ENCODE assay signal across 14 cellular contexts in the genomic region with DNA sequence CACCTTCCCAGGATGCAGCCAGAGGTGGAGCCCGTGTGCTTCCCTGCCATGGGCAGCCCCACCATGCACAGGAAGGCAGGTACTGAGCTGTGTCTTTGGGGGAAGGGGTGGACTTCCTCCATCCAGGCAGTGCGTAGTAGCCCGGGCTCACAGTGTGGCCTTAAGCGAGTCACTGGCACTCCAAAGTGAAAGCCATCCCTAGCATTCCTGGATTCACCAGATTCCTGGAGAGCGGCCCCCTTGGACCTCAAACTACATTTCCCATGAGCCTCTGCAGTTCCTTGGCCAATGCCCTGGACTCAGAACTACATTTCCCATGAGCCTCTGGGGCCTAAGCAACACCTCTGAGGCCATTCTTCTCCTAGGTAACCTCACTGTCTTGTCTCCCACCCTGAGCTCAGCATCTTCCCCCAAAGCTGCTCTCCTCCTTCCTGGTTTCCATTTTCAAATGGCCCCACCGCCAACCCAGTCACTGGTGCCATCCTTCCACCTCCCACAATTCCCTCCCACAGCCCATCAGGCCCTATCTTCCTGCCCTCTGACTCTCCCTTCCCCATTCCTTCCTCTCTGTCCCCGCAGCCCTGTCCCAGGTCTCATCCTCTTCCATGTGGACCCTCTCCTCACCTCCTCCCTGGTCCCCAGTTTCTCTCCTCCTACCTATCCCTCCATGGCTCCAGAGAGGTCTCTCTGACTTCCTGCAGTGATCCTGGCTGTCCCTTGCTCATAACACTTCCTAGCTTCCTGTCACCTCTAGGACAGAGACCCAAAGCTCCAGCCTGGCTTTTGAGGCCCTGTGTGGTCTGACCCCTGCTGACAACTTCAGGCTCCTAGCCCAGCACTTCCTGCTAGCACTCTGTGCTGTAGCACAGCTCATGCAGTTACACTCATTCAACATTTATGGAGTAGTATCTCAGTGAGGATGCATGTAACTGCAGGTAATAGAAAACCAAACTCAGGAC. TPM values are rescaled to one million over a fixed set of nuclear protein-coding genes. Genes with fewer than 3 reads are reported as not detected.
DNase-seq lines count a peak whose midpoint lies in the region; ATAC-seq and TF ChIP-seq lines count a peak whose summit lies in the region.
"Had no signal": no experiment of that assay in that cellular context is flagged by ENCODE, and none has a peak within 500 bp of the region (broad histone marks: within the 10 kb centered on the region; RNA-seq: fewer than 3 reads in every experiment).

C19orf81 (plus strand) TSS at position 13 of the 959 bp plus-strand sequence; CDS start at position 13, 0 bp downstream.

- DNase-seq in Daoy (ENCODE audit: low read depth) (peak; percentile 70), HEK293T (ENCODE audit: extremely low spot score) (peak; percentile 69), SK-N-DZ (ENCODE audit: low spot score) (peak; percentile 62), inferior parietal cortex (ENCODE audit: extremely low spot score) (peak; percentile 22), NCI-H1105 treated with DMSO at 0.1 percent for 48 hours (lab: John Stamatoyannopoulos, UW) (no peak), omental fat pad (ENCODE audit: low spot score) (no peak), kidney glomerular epithelial cell (lab: John Stamatoyannopoulos, UW) (no peak)
- DNase-seq: activated CD4-positive, CD25-positive, alpha-beta regulatory T cell treated with anti-CD3 and anti-CD28 coated beads, Interleukin-2, amount 50 U/mL, for 72 hours; KBM-7; pancreas; PC-9; stimulated activated CD4-positive, alpha-beta T cell treated with anti-CD3 and anti-CD28 coated beads, Interleukin-2, amount 100 ng/mL, for 48 hours had no signal

- ATAC-seq in HG03460 (IDR thresholded peaks at IDR 0.05; ENCODE audit: unreplicated experiment) (no peak), omental fat pad (ENCODE audit: low FRiP score) (no peak)
- ATAC-seq: pancreas had no signal

- no peak for TF ChIP-seq CTCF in omental fat pad (IDR thresholded peaks at IDR 0.05)

- CTCF ChIA-PET in HEK293T (lab: Yijun Ruan, JAX): no interaction called here

- POLR2A ChIA-PET in HEK293T (lab: Yijun Ruan, JAX): interaction anchor here (1.0 to 1.4 kb wide), 3 partner anchors 8 to 11 kb away, joined by 3 read pairs; no protein-coding TSS in a partner anchor

TF ChIP-seq in HEK293T, 16 proteins besides CTCF, POLR2A, EP300 and RAD21:
- TF ChIP-seq LEF1 (IDR thresholded peaks at IDR 0.05; ENCODE audit: borderline replicate concordance): no peak
- TF ChIP-seq ARNT (IDR thresholded peaks at IDR 0.05): no peak
- TF ChIP-seq SP1 (IDR thresholded peaks at IDR 0.05): no peak
- TF ChIP-seq SUZ12 (IDR thresholded peaks at IDR 0.05): no peak; the same call in 1 of the 2 replicates
- no peak for TF ChIP-seq HDGF (IDR thresholded peaks at IDR 0.05; ENCODE audit: borderline replicate concordance)
- no peak for TF ChIP-seq TARDBP (IDR thresholded peaks at IDR 0.05)
- no peak for TF ChIP-seq ELF4 (IDR thresholded peaks at IDR 0.05)
- no peak for TF ChIP-seq BHLHE40 (IDR thresholded peaks at IDR 0.05; ENCODE audit: borderline replicate concordance)
- no peak for TF ChIP-seq CTBP1 (IDR thresholded peaks at IDR 0.05; ENCODE audit: borderline replicate concordance)
- TF ChIP-seq PKNOX1 (IDR thresholded peaks at IDR 0.05): no peak
- no peak for TF ChIP-seq FOXA1 (IDR thresholded peaks at IDR 0.05)
- TF ChIP-seq FOXK2 (IDR thresholded peaks at IDR 0.05): no peak

RNA-seq across cellular contexts. Expression of gene C19orf81, which starts in this region (rescaled TPM):
- total RNA-seq in Daoy (2014; rRNA removed; shearing (Covaris generic)): 9.2 TPM in 1 of 2 replicates, not detected in the other
- polyA plus RNA-seq in SK-N-DZ (2014; cell fraction: cytosol; rRNA removed): 1.4 and 2.1 TPM in 2 replicates
- polyA plus RNA-seq in SK-N-DZ (2014; cell fraction: nucleus; rRNA removed): 1.1 TPM in 1 of 2 replicates, not detected in the other
- not detected for total RNA-seq in omental fat pad
- total RNA-seq: PC-9, thoracic aorta had no signal

Comparison
In these comparisons a context has a peak if more than half of its experiments do, and no peak if none do; other contexts are left out.
1. DNase-seq: peak in Daoy (single experiment), HEK293T (single experiment), SK-N-DZ (single experiment) and inferior parietal cortex (single experiment); none in NCI-H1105 treated with DMSO at 0.1 percent for 48 hours (single experiment), omental fat pad (single experiment) and kidney glomerular epithelial cell (single experiment).